8 cellular contexts compared by ENCODE assay signal in the genomic region with DNA sequence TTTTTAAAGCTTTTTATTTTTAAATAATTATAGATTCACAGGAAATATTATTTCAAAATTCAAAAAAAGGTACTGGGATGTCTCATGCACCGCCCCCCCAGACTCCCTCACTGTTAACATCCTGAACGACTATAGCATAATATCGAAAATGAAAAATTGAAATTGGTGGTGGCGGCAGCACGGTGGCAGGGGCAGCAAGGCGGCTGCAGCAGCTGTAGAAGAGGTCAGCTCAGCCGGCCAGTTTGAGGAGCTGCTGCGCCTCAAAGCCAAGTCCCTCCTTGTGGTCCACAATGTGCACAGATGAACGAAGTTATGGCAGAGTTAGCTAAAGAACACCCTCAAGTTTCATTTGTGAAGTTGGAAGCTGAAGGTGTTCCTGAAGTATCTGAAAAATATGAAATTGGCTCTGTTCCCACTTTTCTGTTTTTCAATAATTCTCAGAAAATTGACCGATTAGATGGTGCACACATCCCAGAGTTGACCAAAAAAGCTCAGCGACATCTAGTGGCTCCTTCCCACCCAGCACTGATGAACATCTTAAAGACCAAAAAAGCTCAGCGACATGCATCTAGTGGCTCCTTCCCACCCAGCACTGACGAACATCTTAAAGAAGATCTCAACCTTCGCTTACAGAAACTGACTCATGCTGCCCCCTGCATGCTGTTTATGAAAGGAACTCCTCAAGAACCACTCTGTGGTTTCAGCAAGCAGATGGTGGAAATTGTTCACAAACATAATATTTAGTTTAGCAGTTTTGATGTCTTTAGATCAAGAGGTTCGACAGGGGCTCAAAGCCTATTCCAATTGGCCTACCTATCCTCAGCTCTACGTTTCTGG.
A peak's percentile ranks its signal among the peaks of the same experiment; 100 is the strongest.
DNase-seq lines count a peak whose midpoint lies in the region; TF ChIP-seq lines count a peak whose summit lies in the region.

No MANE protein-coding gene starts in this region.

- H3K36me3 ChIP-seq in hepatocyte (replicated peaks; ENCODE audit: insufficient read depth, low read depth): no peaks in the 10 kb centered on the region

- H3K9me2 ChIP-seq in hepatocyte (replicated peaks; ENCODE audit: insufficient read depth): no peaks in the 10 kb centered on the region

- TF ChIP-seq CTCF in GM20000 (IDR thresholded peaks at IDR 0.05; ENCODE audit: extremely low read depth, missing control alignments): peak; percentile 53
- peak; percentile 45 for TF ChIP-seq CTCF in HL-60 (IDR thresholded peaks at IDR 0.05; ENCODE audit: insufficient read depth, low read length)
- TF ChIP-seq CTCF in hepatocyte (IDR thresholded peaks at IDR 0.05; ENCODE audit: poor library complexity): peak; percentile 65

- no peaks in the 10 kb centered on the region for H4K20me1 ChIP-seq in hepatocyte (ENCODE audit: insufficient read depth, poor library complexity, severe bottlenecking)

- H3K4me2 ChIP-seq in hepatocyte: no peak overlapping the region

- no peaks in the 10 kb centered on the region for H3K4me1 ChIP-seq in hepatocyte (ENCODE audit: insufficient read depth)

- H3K79me2 ChIP-seq in hepatocyte: peaks cover under 1% of the 10 kb centered on the region

- DNase-seq in DMS79 treated with DMSO at 0.1 percent for 48 hours (lab: John Stamatoyannopoulos, UW) (peak; percentile 24), GM20000 (ENCODE audit: low spot score) (peak; percentile 32), HL-60 (ENCODE audit: low read depth in 1 of 2, low spot score in 1 of 2) (peak; percentile 15 to 36), SKM-1 treated with dmso at 0.1 percent for 144 hours (lab: John Stamatoyannopoulos, UW; ENCODE audit: unreplicated experiment) (peak; percentile 34), amniotic stem cell (lab: John Stamatoyannopoulos, UW) (peak; percentile 63), hepatocyte (ENCODE audit: low spot score) (peak; percentile 73), smooth muscle cell of the brain vasculature (ENCODE audit: low read depth, low spot score) (peak; percentile 94), NCI-H1930 (lab: John Stamatoyannopoulos, UW) (no peak)

- 63% methylated on average over 16 of the region's 16 CpGs for WGBS in hepatocyte (ENCODE audit: low lambda C conversion rate, missing lambda C conversion rate)

- H2AFZ ChIP-seq in hepatocyte: no peak overlapping the region

- H3K27me3 ChIP-seq in HL-60 (ENCODE audit: insufficient read depth, poor library complexity, severe bottlenecking): peaks cover 2% of the 10 kb centered on the region
- H3K27me3 ChIP-seq in hepatocyte: no peaks in the 10 kb centered on the region

- no peak overlapping the region for H3K4me3 ChIP-seq in HL-60 (replicated peaks; ENCODE audit: insufficient read depth, low read length)
- H3K4me3 ChIP-seq in hepatocyte: no peak overlapping the region

- H3K9me3 ChIP-seq in hepatocyte (ENCODE audit: low read depth): no peaks in the 10 kb centered on the region

- H3K27ac ChIP-seq in HL-60 (replicated peaks): no peak overlapping the region
- no peak overlapping the region for H3K27ac ChIP-seq in hepatocyte

Comparison
In these comparisons a context has a peak if more than half of its experiments do, and no peak if none do; other contexts are left out.
1. DNase-seq: peak in DMS79 treated with DMSO at 0.1 percent for 48 hours (single experiment), GM20000 (single experiment), HL-60 (2 of 2), SKM-1 treated with dmso at 0.1 percent for 144 hours (single experiment), amniotic stem cell (single experiment), hepatocyte (single experiment) and smooth muscle cell of the brain vasculature (single experiment); none in NCI-H1930 (0 of 2).
2. Peak in every context shown above with its lines, with median percentiles within 50 percentile points of each other: CTCF ChIP-seq.